In the genomic region with DNA sequence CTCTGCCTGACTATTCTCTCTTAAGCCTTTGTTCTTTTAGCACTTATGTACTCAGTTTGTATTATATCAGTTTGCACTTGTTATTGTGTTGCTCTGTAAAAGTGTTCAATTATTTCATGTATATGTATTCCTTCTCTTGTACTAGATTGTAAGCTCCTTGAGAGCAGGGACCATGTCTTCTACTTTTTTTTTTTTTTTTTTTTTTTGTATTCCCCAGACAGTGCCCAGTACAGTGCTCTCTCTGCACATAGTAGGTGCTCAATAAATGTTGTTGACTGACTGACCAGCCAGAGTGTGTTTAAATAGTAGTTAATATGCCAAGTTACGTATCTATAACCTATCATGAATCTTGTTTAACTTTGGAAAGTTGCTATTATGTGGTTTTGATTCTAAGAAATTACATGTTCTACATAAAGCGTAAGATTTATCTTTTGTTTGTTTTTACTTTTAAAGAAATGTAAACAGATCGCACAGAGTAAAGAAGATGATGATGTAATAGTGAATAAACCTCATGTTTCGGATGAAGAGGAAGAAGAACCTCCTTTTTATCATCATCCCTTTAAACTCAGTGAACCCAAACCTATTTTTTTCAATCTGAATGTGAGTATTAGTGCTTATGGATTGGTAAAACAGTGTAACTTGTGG, we compare ENCODE assay signal across 14 cellular contexts. TPM values are rescaled to one million over a fixed set of nuclear protein-coding genes. Genes with fewer than 3 reads are reported as not detected.
DNase-seq lines count a peak whose midpoint lies in the region; TF ChIP-seq lines count a peak whose summit lies in the region.
"Had no signal": no experiment of that assay in that cellular context is flagged by ENCODE, and none has a peak within 500 bp of the region (broad histone marks: within the 10 kb centered on the region; RNA-seq: fewer than 3 reads in every experiment).

No MANE protein-coding gene starts in this region.

- no peaks in the 10 kb centered on the region for H3K27me3 Mint-ChIP-seq in activated naive CD4-positive, alpha-beta T cell treated with anti-CD3 and anti-CD28 coated beads, Interleukin-2, amount 50 U/mL, for 24 hours
- H3K27me3 Mint-ChIP-seq in endothelial cell (ENCODE audit: unreplicated experiment): peaks cover 6% of the 10 kb centered on the region
- H3K27me3 Mint-ChIP-seq in osteocyte (ENCODE audit: unreplicated experiment): no peaks in the 10 kb centered on the region

- H3K36me3 Mint-ChIP-seq in activated naive CD4-positive, alpha-beta T cell treated with anti-CD3 and anti-CD28 coated beads, Interleukin-2, amount 50 U/mL, for 24 hours: peaks cover 48% of the 10 kb centered on the region
- H3K36me3 Mint-ChIP-seq in endothelial cell (ENCODE audit: low read depth, unreplicated experiment) (peaks cover 61% of the 10 kb centered on the region), osteocyte (ENCODE audit: unreplicated experiment) (peaks cover 75% of the 10 kb centered on the region)

- no peak for DNase-seq in activated naive CD4-positive, alpha-beta T cell treated with Interleukin-2 at 50 U/mL for 16 hours
- DNase-seq in HCEC 1CT (peak; percentile 59), endothelial cell (ENCODE audit: low spot score) (no peak), osteocyte (ENCODE audit: extremely low spot score, unreplicated experiment) (no peak), NCI-H2029 treated with DMSO at 0.1 percent for 48 hours (lab: John Stamatoyannopoulos, UW) (no peak), mesenteric fat pad (ENCODE audit: low spot score) (no peak)
- DNase-seq: Caco-2, HFFc6, MG63, NCI-H1092 treated with DMSO at 0.1 percent for 48 hours, NCI-H1694, NCI-H69, PC-9 had no signal

- H3K4me1 Mint-ChIP-seq in activated naive CD4-positive, alpha-beta T cell treated with anti-CD3 and anti-CD28 coated beads, Interleukin-2, amount 50 U/mL, for 24 hours: peaks cover 79% of the 10 kb centered on the region
- no peaks in the 10 kb centered on the region for H3K4me1 Mint-ChIP-seq in endothelial cell (ENCODE audit: unreplicated experiment)
- H3K4me1 Mint-ChIP-seq in osteocyte (ENCODE audit: unreplicated experiment): peaks cover 24% of the 10 kb centered on the region

- H3K4me3 Mint-ChIP-seq in activated naive CD4-positive, alpha-beta T cell treated with anti-CD3 and anti-CD28 coated beads, Interleukin-2, amount 50 U/mL, for 24 hours: peak overlapping the region; percentile 24
- H3K4me3 Mint-ChIP-seq in endothelial cell (ENCODE audit: unreplicated experiment) (peak overlapping the region; percentile 32), osteocyte (ENCODE audit: unreplicated experiment) (no peak overlapping the region)
- H3K4me3 Mint-ChIP-seq: HFFc6 had no signal

- TF ChIP-seq CTCF in endothelial cell (IDR thresholded peaks at IDR 0.05; ENCODE audit: unreplicated experiment): no peak
- no peak for TF ChIP-seq CTCF in osteocyte (IDR thresholded peaks at IDR 0.05)

- no peak overlapping the region for H3K27ac Mint-ChIP-seq in activated naive CD4-positive, alpha-beta T cell treated with anti-CD3 and anti-CD28 coated beads, Interleukin-2, amount 50 U/mL, for 24 hours
- H3K27ac Mint-ChIP-seq in endothelial cell (ENCODE audit: unreplicated experiment): no peak overlapping the region
- peak overlapping the region; percentile 40 for H3K27ac Mint-ChIP-seq in osteocyte (ENCODE audit: unreplicated experiment)
- H3K27ac Mint-ChIP-seq: HFFc6 had no signal

- no peaks in the 10 kb centered on the region for H3K9me3 Mint-ChIP-seq in activated naive CD4-positive, alpha-beta T cell treated with anti-CD3 and anti-CD28 coated beads, Interleukin-2, amount 50 U/mL, for 24 hours
- no peaks in the 10 kb centered on the region for H3K9me3 Mint-ChIP-seq in endothelial cell (ENCODE audit: unreplicated experiment)
- H3K9me3 Mint-ChIP-seq in osteocyte (ENCODE audit: unreplicated experiment): no peaks in the 10 kb centered on the region
- H3K9me3 Mint-ChIP-seq: HFFc6 had no signal

RNA-seq across cellular contexts. Expression of gene SON, which starts 16.1 kb away (rescaled TPM):
- 311 TPM for total RNA-seq in endothelial cell (ENCODE audit: unreplicated experiment)
- 249 and 271 TPM in 2 replicates for total RNA-seq in osteocyte
- total RNA-seq in mesenteric fat pad: 258 TPM

RNA-seq across cellular contexts. Expression of gene GART, which starts 17.0 kb away (rescaled TPM):
- total RNA-seq in endothelial cell (ENCODE audit: unreplicated experiment) (76.1 TPM), osteocyte (66.8 and 79.1 TPM in 2 replicates), mesenteric fat pad (99.0 TPM)

RNA-seq across cellular contexts. Expression of gene DONSON, which starts 29.6 kb away (rescaled TPM):
- total RNA-seq in endothelial cell (ENCODE audit: unreplicated experiment) (18.0 TPM), osteocyte (18.6 and 19.0 TPM in 2 replicates), mesenteric fat pad (5.7 TPM)
